In the genomic region with DNA sequence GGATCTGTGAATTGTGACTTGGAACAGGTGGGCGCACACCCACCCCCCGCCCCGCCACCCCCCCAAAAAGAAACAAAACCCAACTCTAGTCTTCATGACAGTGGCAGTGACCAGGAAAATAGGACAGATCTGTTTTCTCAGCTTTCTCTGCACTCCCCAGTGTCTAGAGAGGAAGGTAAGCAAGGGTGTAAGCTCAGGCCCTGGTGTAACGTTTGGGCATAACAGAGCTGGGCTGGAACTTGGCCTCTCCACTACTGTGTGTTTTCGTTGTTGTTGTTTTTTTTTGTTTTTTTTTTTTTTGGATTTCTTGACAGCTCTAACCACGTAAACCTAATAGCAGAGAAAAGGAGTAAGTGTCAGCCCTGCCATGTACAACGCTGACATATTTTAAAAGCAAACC, we compare ENCODE assay signal across 24 cellular contexts.
DNase-seq lines count a peak whose midpoint lies in the region; ATAC-seq and TF ChIP-seq lines count a peak whose summit lies in the region.
"Had no signal": no experiment of that assay in that cellular context is flagged by ENCODE, and none has a peak within 500 bp of the region (broad histone marks: within the 10 kb centered on the region; RNA-seq: fewer than 3 reads in every experiment).

No MANE protein-coding gene starts in this region.

- peaks cover 33% of the 10 kb centered on the region for H3K4me1 ChIP-seq in GM23338 (ENCODE audit: insufficient read depth)
- H3K4me1 ChIP-seq in hepatocyte (ENCODE audit: insufficient read depth): no peaks in the 10 kb centered on the region
- H3K4me1 ChIP-seq: A549; BLaER1 treated with 17β-estradiol and CSF1 and Interleukin-3, amounts not matched to agents 10 nM and 100 nM had no signal

- no peaks in the 10 kb centered on the region for H3K36me3 ChIP-seq in GM23338 (ENCODE audit: insufficient read depth)
- no peaks in the 10 kb centered on the region for H3K36me3 ChIP-seq in hepatocyte (replicated peaks; ENCODE audit: insufficient read depth, low read depth)
- H3K36me3 ChIP-seq: BLaER1 treated with 17β-estradiol and CSF1 and Interleukin-3, amounts not matched to agents 10 nM and 100 nM had no signal

- H3K27ac Mint-ChIP-seq in GM23338: no peak overlapping the region
- peak overlapping the region; percentile 85 for H3K27ac Mint-ChIP-seq in mesothelial cell of epicardium
- H3K27ac Mint-ChIP-seq in stimulated activated memory B cell treated with anti-CD40 and anti-IgM and Interleukin-4, amounts not matched to agents 10 μg/mL and 1 μg/mL and 100 μg/mL, for 72 hours: no peak overlapping the region
- H3K27ac Mint-ChIP-seq: B cell; CD4-positive, alpha-beta memory T cell; CD8-positive, alpha-beta memory T cell had no signal

- H3F3A ChIP-seq in GM23338 (replicated peaks; ENCODE audit: low read depth): no peaks in the 10 kb centered on the region

- DNase-seq in GM23338 (ENCODE audit: low spot score) (peak; percentile 20), left kidney (ENCODE audit: low read depth, low spot score) (peak; percentile 39), mesothelial cell of epicardium (ENCODE audit: low spot score in 2 of 2, unreplicated experiment in 2 of 2) (no peak), hepatocyte (ENCODE audit: low spot score) (no peak)
- DNase-seq: AML-193; CD4-positive, alpha-beta memory T cell; CD8-positive, alpha-beta memory T cell; COR-L47; DMS 273 treated with DMSO at 0.1 percent for 48 hours; DMS153; DMS53; DMS79; DND-41; EL; GDM1 had no signal

- peaks cover 7% of the 10 kb centered on the region for H3K27me3 Mint-ChIP-seq in GM23338 (ENCODE audit: insufficient read depth, low read depth, poor library complexity)
- no peaks in the 10 kb centered on the region for H3K27me3 Mint-ChIP-seq in mesothelial cell of epicardium (ENCODE audit: low read depth)
- no peaks in the 10 kb centered on the region for H3K27me3 Mint-ChIP-seq in stimulated activated memory B cell treated with anti-CD40 and anti-IgM and Interleukin-4, amounts not matched to agents 10 μg/mL and 1 μg/mL and 100 μg/mL, for 72 hours
- H3K27me3 Mint-ChIP-seq: B cell; CD4-positive, alpha-beta memory T cell; CD8-positive, alpha-beta memory T cell had no signal

- H2AFZ ChIP-seq in GM23338 (no peak overlapping the region), hepatocyte (no peak overlapping the region)

- H3K4me2 ChIP-seq in GM23338: no peak overlapping the region
- H3K4me2 ChIP-seq in hepatocyte: no peak overlapping the region
- H3K4me2 ChIP-seq: A549; BLaER1 treated with 17β-estradiol and CSF1 and Interleukin-3, amounts not matched to agents 10 nM and 100 nM had no signal

- TF ChIP-seq CTCF in GM23338 (conservative IDR thresholded peaks at IDR 0.05; ENCODE audit: low read depth in 2 of 2) (no peak), mesothelial cell of epicardium (IDR thresholded peaks at IDR 0.05; ENCODE audit: unreplicated experiment) (no peak), hepatocyte (IDR thresholded peaks at IDR 0.05; ENCODE audit: poor library complexity) (no peak)

- H3K4me3 ChIP-seq in GM23338: no peak overlapping the region
- H3K4me3 ChIP-seq in hepatocyte: no peak overlapping the region
- H3K4me3 ChIP-seq: A549; BLaER1 treated with 17β-estradiol and CSF1 and Interleukin-3, amounts not matched to agents 10 nM and 100 nM; GM12878 had no signal

- H3K9me3 Mint-ChIP-seq in GM23338 (no peaks in the 10 kb centered on the region), mesothelial cell of epicardium (peaks cover 12% of the 10 kb centered on the region)
- no peaks in the 10 kb centered on the region for H3K9me3 Mint-ChIP-seq in stimulated activated memory B cell treated with anti-CD40 and anti-IgM and Interleukin-4, amounts not matched to agents 10 μg/mL and 1 μg/mL and 100 μg/mL, for 72 hours

- H4K20me1 ChIP-seq in GM23338 (replicated peaks; ENCODE audit: insufficient read depth): no peaks in the 10 kb centered on the region
- no peaks in the 10 kb centered on the region for H4K20me1 ChIP-seq in hepatocyte (ENCODE audit: insufficient read depth, poor library complexity, severe bottlenecking)
- H4K20me1 ChIP-seq: BLaER1 treated with 17β-estradiol and CSF1 and Interleukin-3, amounts not matched to agents 10 nM and 100 nM had no signal

- H3K4me3 Mint-ChIP-seq in GM23338: no peak overlapping the region
- no peak overlapping the region for H3K4me3 Mint-ChIP-seq in mesothelial cell of epicardium
- H3K4me3 Mint-ChIP-seq in stimulated activated memory B cell treated with anti-CD40 and anti-IgM and Interleukin-4, amounts not matched to agents 10 μg/mL and 1 μg/mL and 100 μg/mL, for 72 hours: no peak overlapping the region
- H3K4me3 Mint-ChIP-seq: B cell; CD4-positive, alpha-beta memory T cell; CD8-positive, alpha-beta memory T cell had no signal

- no peaks in the 10 kb centered on the region for H3K79me2 ChIP-seq in GM23338 (replicated peaks; ENCODE audit: insufficient read depth)
- no peaks in the 10 kb centered on the region for H3K79me2 ChIP-seq in hepatocyte

- no peaks in the 10 kb centered on the region for H3K9me3 ChIP-seq in hepatocyte (ENCODE audit: low read depth)
- H3K9me3 ChIP-seq: A549; BLaER1 treated with 17β-estradiol and CSF1 and Interleukin-3, amounts not matched to agents 10 nM and 100 nM had no signal

- H3K4me1 Mint-ChIP-seq in GM23338 (peaks cover 30% of the 10 kb centered on the region), mesothelial cell of epicardium (peaks cover 54% of the 10 kb centered on the region)
- H3K4me1 Mint-ChIP-seq in stimulated activated memory B cell treated with anti-CD40 and anti-IgM and Interleukin-4, amounts not matched to agents 10 μg/mL and 1 μg/mL and 100 μg/mL, for 72 hours: no peaks in the 10 kb centered on the region
- H3K4me1 Mint-ChIP-seq: B cell; CD4-positive, alpha-beta memory T cell; CD8-positive, alpha-beta memory T cell had no signal

- no peaks in the 10 kb centered on the region for H3K27me3 ChIP-seq in GM23338 (ENCODE audit: insufficient read depth)
- H3K27me3 ChIP-seq in hepatocyte: no peaks in the 10 kb centered on the region
- H3K27me3 ChIP-seq: BLaER1 treated with 17β-estradiol and CSF1 and Interleukin-3, amounts not matched to agents 10 nM and 100 nM had no signal

- H3K36me3 Mint-ChIP-seq in GM23338 (ENCODE audit: low read depth) (no peaks in the 10 kb centered on the region), mesothelial cell of epicardium (no peaks in the 10 kb centered on the region)
- no peaks in the 10 kb centered on the region for H3K36me3 Mint-ChIP-seq in stimulated activated memory B cell treated with anti-CD40 and anti-IgM and Interleukin-4, amounts not matched to agents 10 μg/mL and 1 μg/mL and 100 μg/mL, for 72 hours
- H3K36me3 Mint-ChIP-seq: CD4-positive, alpha-beta memory T cell; CD8-positive, alpha-beta memory T cell had no signal

- peak; percentile 58; the same call in 2 of the 3 replicates for ATAC-seq in GM23338
- peak; percentile 27 for ATAC-seq in stimulated activated memory B cell treated with anti-CD40 and anti-IgM and Interleukin-4, amounts not matched to agents 10 μg/mL and 1 μg/mL and 100 μg/mL, for 72 hours
- no peak for ATAC-seq in HG03457 (IDR thresholded peaks at IDR 0.05; ENCODE audit: unreplicated experiment)
- no peak for ATAC-seq in GM19324 (IDR thresholded peaks at IDR 0.05; ENCODE audit: low FRiP score, unreplicated experiment)
- ATAC-seq: A549, GM12878 had no signal

- H3K27ac ChIP-seq in GM23338 (ENCODE audit: low read depth) (no peak overlapping the region), hepatocyte (no peak overlapping the region)
- H3K27ac ChIP-seq: 22Rv1; A549; BLaER1 treated with 17β-estradiol and CSF1 and Interleukin-3, amounts not matched to agents 10 nM and 100 nM; C4-2B had no signal

- 83% methylated on average over 7 of the region's 7 CpGs for WGBS in hepatocyte (ENCODE audit: low lambda C conversion rate, missing lambda C conversion rate)

- H3K9me2 ChIP-seq in GM23338 (ENCODE audit: insufficient read depth): no peaks in the 10 kb centered on the region
- H3K9me2 ChIP-seq in hepatocyte (replicated peaks; ENCODE audit: insufficient read depth): no peaks in the 10 kb centered on the region

TF ChIP-seq in GM23338, 12 proteins besides CTCF, POLR2A, EP300 and RAD21:
- no peak for TF ChIP-seq STAT1 (IDR thresholded peaks at IDR 0.05; ENCODE audit: unreplicated experiment)
- TF ChIP-seq, protein P1, sequence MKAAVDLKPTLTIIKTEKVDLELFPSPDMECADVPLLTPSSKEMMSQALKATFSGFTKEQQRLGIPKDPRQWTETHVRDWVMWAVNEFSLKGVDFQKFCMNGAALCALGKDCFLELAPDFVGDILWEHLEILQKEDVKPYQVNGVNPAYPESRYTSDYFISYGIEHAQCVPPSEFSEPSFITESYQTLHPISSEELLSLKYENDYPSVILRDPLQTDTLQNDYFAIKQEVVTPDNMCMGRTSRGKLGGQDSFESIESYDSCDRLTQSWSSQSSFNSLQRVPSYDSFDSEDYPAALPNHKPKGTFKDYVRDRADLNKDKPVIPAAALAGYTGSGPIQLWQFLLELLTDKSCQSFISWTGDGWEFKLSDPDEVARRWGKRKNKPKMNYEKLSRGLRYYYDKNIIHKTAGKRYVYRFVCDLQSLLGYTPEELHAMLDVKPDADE (IDR thresholded peaks at IDR 0.05): no peak
- TF ChIP-seq, protein P2, sequence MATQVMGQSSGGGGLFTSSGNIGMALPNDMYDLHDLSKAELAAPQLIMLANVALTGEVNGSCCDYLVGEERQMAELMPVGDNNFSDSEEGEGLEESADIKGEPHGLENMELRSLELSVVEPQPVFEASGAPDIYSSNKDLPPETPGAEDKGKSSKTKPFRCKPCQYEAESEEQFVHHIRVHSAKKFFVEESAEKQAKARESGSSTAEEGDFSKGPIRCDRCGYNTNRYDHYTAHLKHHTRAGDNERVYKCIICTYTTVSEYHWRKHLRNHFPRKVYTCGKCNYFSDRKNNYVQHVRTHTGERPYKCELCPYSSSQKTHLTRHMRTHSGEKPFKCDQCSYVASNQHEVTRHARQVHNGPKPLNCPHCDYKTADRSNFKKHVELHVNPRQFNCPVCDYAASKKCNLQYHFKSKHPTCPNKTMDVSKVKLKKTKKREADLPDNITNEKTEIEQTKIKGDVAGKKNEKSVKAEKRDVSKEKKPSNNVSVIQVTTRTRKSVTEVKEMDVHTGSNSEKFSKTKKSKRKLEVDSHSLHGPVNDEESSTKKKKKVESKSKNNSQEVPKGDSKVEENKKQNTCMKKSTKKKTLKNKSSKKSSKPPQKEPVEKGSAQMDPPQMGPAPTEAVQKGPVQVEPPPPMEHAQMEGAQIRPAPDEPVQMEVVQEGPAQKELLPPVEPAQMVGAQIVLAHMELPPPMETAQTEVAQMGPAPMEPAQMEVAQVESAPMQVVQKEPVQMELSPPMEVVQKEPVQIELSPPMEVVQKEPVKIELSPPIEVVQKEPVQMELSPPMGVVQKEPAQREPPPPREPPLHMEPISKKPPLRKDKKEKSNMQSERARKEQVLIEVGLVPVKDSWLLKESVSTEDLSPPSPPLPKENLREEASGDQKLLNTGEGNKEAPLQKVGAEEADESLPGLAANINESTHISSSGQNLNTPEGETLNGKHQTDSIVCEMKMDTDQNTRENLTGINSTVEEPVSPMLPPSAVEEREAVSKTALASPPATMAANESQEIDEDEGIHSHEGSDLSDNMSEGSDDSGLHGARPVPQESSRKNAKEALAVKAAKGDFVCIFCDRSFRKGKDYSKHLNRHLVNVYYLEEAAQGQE (IDR thresholded peaks at IDR 0.05; ENCODE audit: unreplicated experiment): no peak
- TF ChIP-seq POLR2AphosphoS5 (IDR thresholded peaks at IDR 0.05; ENCODE audit: low read depth): no peak

Comparison
In these comparisons a context has a peak if more than half of its experiments do, and no peak if none do; other contexts are left out.
1. ATAC-seq: peak in GM23338 (single experiment) and stimulated activated memory B cell treated with anti-CD40 and anti-IgM and Interleukin-4, amounts not matched to agents 10 μg/mL and 1 μg/mL and 100 μg/mL, for 72 hours (single experiment); none in HG03457 (single experiment) and GM19324 (single experiment).
2. DNase-seq: peak in GM23338 (single experiment) and left kidney (single experiment); none in mesothelial cell of epicardium (0 of 2) and hepatocyte (single experiment).